2 cellular contexts compared by ENCODE assay signal in the genomic region with DNA sequence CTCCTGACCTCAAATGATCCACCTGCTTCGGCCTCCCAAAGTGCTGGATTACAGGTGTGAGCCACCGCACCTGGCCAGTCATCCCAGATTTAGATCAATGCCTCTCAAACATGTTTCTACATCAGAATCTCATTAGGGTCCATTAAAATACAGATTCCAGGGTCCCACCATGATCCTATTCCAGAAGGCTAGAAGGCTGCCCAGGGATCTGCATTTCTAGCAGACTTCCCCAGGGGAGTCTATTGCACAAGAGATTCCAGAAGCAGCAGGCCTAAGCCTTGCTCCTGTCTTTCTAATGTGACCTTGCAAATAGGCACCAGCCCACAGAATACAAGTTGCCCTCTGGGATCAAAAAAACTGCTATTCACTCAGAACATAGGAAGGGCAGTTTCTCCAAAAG.
TF ChIP-seq lines count a peak whose summit lies in the region.

No MANE protein-coding gene starts in this region.

TF ChIP-seq in HepG2, 621 proteins besides CTCF, POLR2A, EP300 and RAD21:
- TF ChIP-seq ZNF766 (CRISPR knock-in tag; IDR thresholded peaks at IDR 0.05; ENCODE audit: borderline replicate concordance) (no peak), CEBPB (IDR thresholded peaks at IDR 0.05; ENCODE audit: borderline replicate concordance, low read depth, low read length) (0 out of 2 replicates have a peak, but pooled peaks have one; percentile 5)

TF ChIP-seq in GM12878, 131 proteins besides CTCF, POLR2A, EP300 and RAD21:
- TF ChIP-seq HDAC6 (IDR thresholded peaks at IDR 0.05; ENCODE audit: unreplicated experiment) (no peak), BMI1 (IDR thresholded peaks at IDR 0.05; ENCODE audit: borderline replicate concordance) (no peak), PAX8 (IDR thresholded peaks at IDR 0.05) (no peak), EZH2 (IDR thresholded peaks at IDR 0.05; ENCODE audit: borderline replicate concordance, control insufficient read depth, low read depth, low read length) (no peak), RAD51 (IDR thresholded peaks at IDR 0.05) (no peak), KLF5 (IDR thresholded peaks at IDR 0.05; ENCODE audit: partially characterized antibody) (no peak), POLR2AphosphoS5 (IDR thresholded peaks at IDR 0.05; ENCODE audit: low read length) (no peak), POU2F2 (IDR thresholded peaks at IDR 0.05; ENCODE audit: borderline replicate concordance, low read depth, low read length) (no peak), ZBTB40 (IDR thresholded peaks at IDR 0.05; ENCODE audit: borderline replicate concordance) (no peak), FOS (IDR thresholded peaks at IDR 0.05; ENCODE audit: borderline replicate concordance, extremely low read depth, insufficient read length) (no peak)
- TF ChIP-seq, protein P1, sequence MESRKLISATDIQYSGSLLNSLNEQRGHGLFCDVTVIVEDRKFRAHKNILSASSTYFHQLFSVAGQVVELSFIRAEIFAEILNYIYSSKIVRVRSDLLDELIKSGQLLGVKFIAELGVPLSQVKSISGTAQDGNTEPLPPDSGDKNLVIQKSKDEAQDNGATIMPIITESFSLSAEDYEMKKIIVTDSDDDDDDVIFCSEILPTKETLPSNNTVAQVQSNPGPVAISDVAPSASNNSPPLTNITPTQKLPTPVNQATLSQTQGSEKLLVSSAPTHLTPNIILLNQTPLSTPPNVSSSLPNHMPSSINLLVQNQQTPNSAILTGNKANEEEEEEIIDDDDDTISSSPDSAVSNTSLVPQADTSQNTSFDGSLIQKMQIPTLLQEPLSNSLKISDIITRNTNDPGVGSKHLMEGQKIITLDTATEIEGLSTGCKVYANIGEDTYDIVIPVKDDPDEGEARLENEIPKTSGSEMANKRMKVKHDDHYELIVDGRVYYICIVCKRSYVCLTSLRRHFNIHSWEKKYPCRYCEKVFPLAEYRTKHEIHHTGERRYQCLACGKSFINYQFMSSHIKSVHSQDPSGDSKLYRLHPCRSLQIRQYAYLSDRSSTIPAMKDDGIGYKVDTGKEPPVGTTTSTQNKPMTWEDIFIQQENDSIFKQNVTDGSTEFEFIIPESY (IDR thresholded peaks at IDR 0.05) = no peak
